ENCODE assay signal across 8 cellular contexts in the genomic region with DNA sequence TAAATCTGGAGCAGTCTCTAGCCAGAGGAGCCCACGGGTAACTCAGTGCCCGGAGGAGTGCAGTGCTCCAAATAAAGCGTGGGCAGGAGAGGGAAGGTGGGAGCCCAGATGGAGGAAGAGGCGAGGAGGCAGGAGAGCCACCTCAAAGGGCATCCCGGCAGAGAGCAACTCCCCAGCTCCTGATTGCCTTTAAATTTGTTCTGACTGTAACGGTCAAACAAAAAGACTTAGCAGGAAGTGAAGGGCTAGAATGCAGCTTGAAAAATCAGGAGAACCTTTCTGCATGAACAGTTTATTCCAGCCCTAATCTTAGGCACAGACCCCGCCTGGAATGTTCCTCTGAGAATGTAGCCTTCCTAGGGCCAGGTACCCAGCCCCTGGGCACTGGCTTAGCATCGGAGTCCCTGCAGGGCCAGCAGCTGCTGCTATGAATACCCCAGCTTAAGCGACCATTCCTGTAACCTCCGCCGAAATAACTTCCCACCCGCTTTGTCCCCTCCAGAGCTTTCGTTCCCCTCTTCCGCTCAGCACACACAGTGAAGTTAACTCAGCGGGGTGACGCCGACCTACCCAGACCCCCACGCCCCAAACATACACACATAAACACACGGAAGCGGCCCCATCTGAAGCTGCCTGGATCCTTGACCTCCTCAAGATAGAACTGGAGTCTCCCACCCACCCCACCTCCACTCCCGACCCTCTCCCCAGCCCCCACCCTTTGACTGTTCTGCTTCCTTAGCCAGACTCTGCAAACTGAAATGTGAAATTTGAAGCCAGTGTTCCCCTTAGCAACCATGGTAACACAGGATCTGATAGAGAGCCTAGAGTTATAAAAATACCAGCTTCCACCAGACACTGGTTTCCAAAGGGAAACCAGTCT.
DNase-seq lines count a peak whose midpoint lies in the region; ATAC-seq, FAIRE-seq and TF ChIP-seq lines count a peak whose summit lies in the region.

No MANE protein-coding gene starts in this region.

- H3K79me2 ChIP-seq in K562 (ENCODE audit: control insufficient read depth, insufficient read depth, low read length), result no peaks in the 10 kb centered on the region

- no peak overlapping the region for H3K27ac Mint-ChIP-seq in activated naive CD8-positive, alpha-beta T cell treated with anti-CD3 and anti-CD28 coated beads, Interleukin-2, amount 10 ng/mL, durations not matched to agents 7 days and 5 days
- H3K27ac Mint-ChIP-seq in activated naive CD8-positive, alpha-beta T cell treated with anti-CD3 and anti-CD28 coated beads for 36 hours, result no peak overlapping the region

- H3K9me1 ChIP-seq in K562 (ENCODE audit: control insufficient read depth, insufficient read depth, low read length), result no peaks in the 10 kb centered on the region

- no peak for TF ChIP-seq CTCF in K562 (IDR thresholded peaks at IDR 0.05 in 2 of 3, conservative IDR thresholded peaks at IDR 0.05 in 1 of 3; ENCODE audit: insufficient read depth in 2 of 3, low read depth in 1 of 3, low read length in 3 of 3)

- no peak for ATAC-seq in activated naive CD8-positive, alpha-beta T cell treated with anti-CD3 and anti-CD28 coated beads, Interleukin-2, amount 10 ng/mL, durations not matched to agents 7 days and 5 days (ENCODE audit: low read depth)
- ATAC-seq in K562, result peak; percentile 57
- ATAC-seq in GM19035 (IDR thresholded peaks at IDR 0.05; ENCODE audit: unreplicated experiment), result no peak

- no peak for TF ChIP-seq RAD21 in K562 (CRISPR knock-in tag; conservative IDR thresholded peaks at IDR 0.05 in 1 of 2, IDR thresholded peaks at IDR 0.05 in 1 of 2)

- H3K4me1 Mint-ChIP-seq in activated naive CD8-positive, alpha-beta T cell treated with anti-CD3 and anti-CD28 coated beads, Interleukin-2, amount 10 ng/mL, durations not matched to agents 7 days and 5 days, result peaks cover 20% of the 10 kb centered on the region
- peaks cover 19% of the 10 kb centered on the region for H3K4me1 Mint-ChIP-seq in activated naive CD8-positive, alpha-beta T cell treated with anti-CD3 and anti-CD28 coated beads for 36 hours

- intact Hi-C loops in K562 (cut with micrococcal nuclease), result no loop called here

- H2AFZ ChIP-seq in K562 (ENCODE audit: low read depth, low read length), result peak overlapping the region; percentile 9; the same call in 1 of the 2 replicates

- TF ChIP-seq EP300 in K562 (IDR thresholded peaks at IDR 0.05; ENCODE audit: low read length), result no peak

- no peaks in the 10 kb centered on the region for H3K36me3 ChIP-seq in K562 (ENCODE audit: control insufficient read depth, insufficient read depth, low read length)

- no peak overlapping the region for H3K4me3 Mint-ChIP-seq in activated naive CD8-positive, alpha-beta T cell treated with anti-CD3 and anti-CD28 coated beads, Interleukin-2, amount 10 ng/mL, durations not matched to agents 7 days and 5 days
- no peak overlapping the region for H3K4me3 Mint-ChIP-seq in activated naive CD8-positive, alpha-beta T cell treated with anti-CD3 and anti-CD28 coated beads for 36 hours

- no TSS peak for BruUV-seq in K562 (replicated peaks; lab: Mats Ljungman, UMichigan)

- no peak overlapping the region for H3K4me3 ChIP-seq in K562

- H3K9me3 Mint-ChIP-seq in activated naive CD8-positive, alpha-beta T cell treated with anti-CD3 and anti-CD28 coated beads, Interleukin-2, amount 10 ng/mL, durations not matched to agents 7 days and 5 days, result peaks cover 3% of the 10 kb centered on the region
- H3K9me3 Mint-ChIP-seq in activated naive CD8-positive, alpha-beta T cell treated with anti-CD3 and anti-CD28 coated beads for 36 hours, result peaks cover 8% of the 10 kb centered on the region

- DNase-seq in activated naive CD8-positive, alpha-beta T cell treated with anti-CD3 and anti-CD28 coated beads, Interleukin-2, amount 10 ng/mL, durations not matched to agents 7 days and 5 days, result peak; percentile 13
- DNase-seq in activated naive CD8-positive, alpha-beta T cell treated with anti-CD3 and anti-CD28 coated beads for 36 hours, result no peak
- DNase-seq in K562 (ENCODE audit: extremely low read depth in 1 of 4, low spot score in 3 of 4), result peak in 1 of 4 experiments; percentile 44
- DNase-seq in left kidney (ENCODE audit: low read depth, low spot score), result peak; percentile 98
- peak; percentile 46 for DNase-seq in ureter (ENCODE audit: low spot score)
- DNase-seq in GOT3 (lab: John Stamatoyannopoulos, UW), result no peak
- no peak for DNase-seq in SHP77 treated with DMSO at 0.1 percent for 48 hours (lab: John Stamatoyannopoulos, UW)

- POLR2A ChIA-PET in activated naive CD8-positive, alpha-beta T cell treated with anti-CD3 and anti-CD28 coated beads, Interleukin-2, amount 10 ng/mL, durations not matched to agents 7 days and 5 days (lab: Charles Lee), result interaction anchor here (1.0 to 1.8 kb wide), 2 partner anchors 15 to 26 kb away, joined by 3 to 7 read pairs; no protein-coding TSS in a partner anchor
- POLR2A ChIA-PET in K562 (lab: Yijun Ruan, JAX), result interaction anchor here (0.5 to 1.4 kb wide), 4 partner anchors 8 to 632 kb away, joined by 3 read pairs; no protein-coding TSS in a partner anchor

- peaks cover 26% of the 10 kb centered on the region for H3K36me3 Mint-ChIP-seq in activated naive CD8-positive, alpha-beta T cell treated with anti-CD3 and anti-CD28 coated beads, Interleukin-2, amount 10 ng/mL, durations not matched to agents 7 days and 5 days
- H3K36me3 Mint-ChIP-seq in activated naive CD8-positive, alpha-beta T cell treated with anti-CD3 and anti-CD28 coated beads for 36 hours, result peaks cover 24% of the 10 kb centered on the region

- H3K27me3 Mint-ChIP-seq in activated naive CD8-positive, alpha-beta T cell treated with anti-CD3 and anti-CD28 coated beads, Interleukin-2, amount 10 ng/mL, durations not matched to agents 7 days and 5 days, result no peaks in the 10 kb centered on the region
- no peaks in the 10 kb centered on the region for H3K27me3 Mint-ChIP-seq in activated naive CD8-positive, alpha-beta T cell treated with anti-CD3 and anti-CD28 coated beads for 36 hours

- no peaks in the 10 kb centered on the region for H3K9me3 ChIP-seq in K562 (replicated peaks; ENCODE audit: control insufficient read depth, insufficient read depth, low read depth, low read length)

- 0 out of 2 replicates have a peak overlapping the region, but pooled peaks have one; percentile 14 for H3K4me2 ChIP-seq in K562 (ENCODE audit: insufficient read depth, low read length)

- H4K20me1 ChIP-seq in K562 (replicated peaks; ENCODE audit: control insufficient read depth, insufficient read depth, low read length), result peaks cover 4% of the 10 kb centered on the region; the same call in 1 of the 2 replicates

- in situ Hi-C loops in K562 (cut with MboI), result no loop called here

- no peaks in the 10 kb centered on the region for H3K27me3 ChIP-seq in K562 (ENCODE audit: control insufficient read depth in 2 of 2, insufficient read depth in 2 of 2, low read length in 2 of 2)

- H3K27ac ChIP-seq in K562 (ENCODE audit: extremely low read depth, low read depth, low read length), result no peak overlapping the region; the same call in 2 of the 3 replicates

- no peak for FAIRE-seq in K562 (lab: Jason Lieb, UNC)

- TF ChIP-seq POLR2A in K562 (conservative IDR thresholded peaks at IDR 0.05), result no peak

- peaks cover 28 to 41% of the 10 kb centered on the region in 2 experiments for H3K4me1 ChIP-seq in K562 (replicated peaks in 1 of 2; ENCODE audit: control insufficient read depth in 2 of 2, insufficient read depth in 2 of 2, low read length in 2 of 2)

- 36% methylated on average over 17 of the region's 21 CpGs for WGBS in K562 (ENCODE audit: insufficient coverage, low coverage, missing lambda C conversion rate)

- CTCF ChIA-PET in K562 (lab: Yijun Ruan, JAX; ENCODE audit: low intra/inter-chr PET ratio), result no interaction called here

- peak overlapping the region in 1 of 2 experiments; percentile 23; a peak in 1 of 4 replicates for H3K9ac ChIP-seq in K562 (ENCODE audit: insufficient read depth in 1 of 2, low read depth in 2 of 2, low read length in 2 of 2)

TF ChIP-seq in K562, 482 proteins besides CTCF, POLR2A, EP300 and RAD21 (continues in another document):
- TF ChIP-seq ZNF431 (CRISPR knock-in tag; IDR thresholded peaks at IDR 0.05) (no peak), RFX1 (IDR thresholded peaks at IDR 0.05) (peak; percentile 83), BMI1 (IDR thresholded peaks at IDR 0.05; ENCODE audit: low read length) (0 out of 2 replicates have a peak, but pooled peaks have one; percentile 24), ZNF584 (CRISPR knock-in tag; IDR thresholded peaks at IDR 0.05; ENCODE audit: low read depth) (no peak), PRDM10 (IDR thresholded peaks at IDR 0.05; ENCODE audit: partially characterized antibody) (no peak), FOXJ2 (tag; IDR thresholded peaks at IDR 0.05) (peak; percentile 67; the same call in 1 of the 2 replicates), TCF3 (CRISPR knock-in tag; IDR thresholded peaks at IDR 0.05) (0 out of 2 replicates have a peak, but pooled peaks have one; percentile 9), GTF2E2 (tag; IDR thresholded peaks at IDR 0.05) (0 out of 2 replicates have a peak, but pooled peaks have one; percentile 51), FOSL1 (tag; conservative IDR thresholded peaks at IDR 0.05) (no peak), EGR1 (conservative IDR thresholded peaks at IDR 0.05) (no peak)

Comparison
In these comparisons a context has a peak if more than half of its experiments do, and no peak if none do; other contexts are left out.
1. DNase-seq: peak in activated naive CD8-positive, alpha-beta T cell treated with anti-CD3 and anti-CD28 coated beads, Interleukin-2, amount 10 ng/mL, durations not matched to agents 7 days and 5 days (single experiment), left kidney (single experiment) and ureter (single experiment); none in activated naive CD8-positive, alpha-beta T cell treated with anti-CD3 and anti-CD28 coated beads for 36 hours (single experiment), GOT3 (single experiment) and SHP77 treated with DMSO at 0.1 percent for 48 hours (single experiment).